ENCODE assay signal across 14 cellular contexts in the genomic region with DNA sequence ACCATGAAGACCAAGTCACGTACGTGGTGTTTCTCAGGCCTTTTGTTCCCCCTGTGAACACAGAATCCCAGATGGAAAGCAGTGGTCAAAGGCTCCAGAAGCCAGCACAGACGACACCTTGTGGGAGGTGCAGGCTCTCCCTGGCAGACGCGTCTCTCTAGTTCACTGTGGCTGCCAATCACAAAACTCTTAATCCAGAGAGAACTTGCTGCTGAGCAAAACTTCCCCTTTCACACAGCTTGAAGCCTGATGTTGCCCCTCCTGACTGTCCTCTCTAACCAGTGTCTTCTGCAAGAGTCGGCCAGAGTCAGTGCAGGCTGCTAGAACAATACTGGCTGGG.
DNase-seq lines count a peak whose midpoint lies in the region; ATAC-seq, FAIRE-seq and TF ChIP-seq lines count a peak whose summit lies in the region.
"Had no signal": no experiment of that assay in that cellular context is flagged by ENCODE, and none has a peak within 500 bp of the region (broad histone marks: within the 10 kb centered on the region; RNA-seq: fewer than 3 reads in every experiment).

No MANE protein-coding gene starts in this region.

- H3K4me1 Mint-ChIP-seq in MCF 10A (ENCODE audit: insufficient read depth, unreplicated experiment), result peaks cover 4% of the 10 kb centered on the region
- H3K4me1 Mint-ChIP-seq in endodermal cell, result peaks cover 7% of the 10 kb centered on the region
- no peaks in the 10 kb centered on the region for H3K4me1 Mint-ChIP-seq in activated T-cell treated with anti-CD3 and anti-CD28 coated beads, Interleukin-2, amount 50 U/mL, for 4 hours (ENCODE audit: low read depth)
- H3K4me1 Mint-ChIP-seq: naive B cell had no signal

- H3K27me3 ChIP-seq in endodermal cell (ENCODE audit: control insufficient read depth, insufficient read depth, low read length, poor library complexity, severe bottlenecking), result no peaks in the 10 kb centered on the region
- H3K27me3 ChIP-seq in small intestine (ENCODE audit: control insufficient read depth in 2 of 2, insufficient read depth in 2 of 2, low read length in 2 of 2), result no peaks in the 10 kb centered on the region

- no peak for ATAC-seq in HG02884 (IDR thresholded peaks at IDR 0.05; ENCODE audit: unreplicated experiment)
- ATAC-seq in GM21529 (IDR thresholded peaks at IDR 0.05; ENCODE audit: unreplicated experiment), result no peak
- no peak for ATAC-seq in activated T-cell treated with anti-CD3 and anti-CD28 coated beads, Interleukin-2, amount 50 U/mL, for 4 hours

- H3K9me3 Mint-ChIP-seq in MCF 10A (ENCODE audit: unreplicated experiment) (no peaks in the 10 kb centered on the region), endodermal cell (no peaks in the 10 kb centered on the region)
- no peaks in the 10 kb centered on the region for H3K9me3 Mint-ChIP-seq in activated T-cell treated with anti-CD3 and anti-CD28 coated beads, Interleukin-2, amount 50 U/mL, for 4 hours
- H3K9me3 Mint-ChIP-seq: activated T-cell treated with anti-CD3 and anti-CD28 coated beads, Interleukin-2, amount 50 U/mL, for 24 hours; naive B cell had no signal

- H3K27me3 Mint-ChIP-seq in MCF 10A (ENCODE audit: insufficient read depth, unreplicated experiment) (peaks cover 72% of the 10 kb centered on the region), endodermal cell (ENCODE audit: insufficient read depth) (no peaks in the 10 kb centered on the region)
- peaks cover 25% of the 10 kb centered on the region for H3K27me3 Mint-ChIP-seq in activated T-cell treated with anti-CD3 and anti-CD28 coated beads, Interleukin-2, amount 50 U/mL, for 4 hours (ENCODE audit: low read depth)

- H3K36me3 ChIP-seq in endodermal cell (ENCODE audit: control insufficient read depth, insufficient read depth, low read length) (no peaks in the 10 kb centered on the region), small intestine (ENCODE audit: control insufficient read depth in 2 of 2, insufficient read depth in 2 of 2, low read length in 2 of 2) (no peaks in the 10 kb centered on the region)

- intact Hi-C loops in MCF 10A (cut with micrococcal nuclease), result no loop called here

- H3K36me3 Mint-ChIP-seq in MCF 10A (ENCODE audit: insufficient read depth, unreplicated experiment) (no peaks in the 10 kb centered on the region), endodermal cell (ENCODE audit: low read depth) (no peaks in the 10 kb centered on the region)
- no peaks in the 10 kb centered on the region for H3K36me3 Mint-ChIP-seq in activated T-cell treated with anti-CD3 and anti-CD28 coated beads, Interleukin-2, amount 50 U/mL, for 4 hours (ENCODE audit: insufficient read depth)
- H3K36me3 Mint-ChIP-seq: naive B cell had no signal

- H3K9ac ChIP-seq in endodermal cell (ENCODE audit: extremely low read depth, low read length, poor library complexity, severe bottlenecking), result no peak overlapping the region

- FAIRE-seq in small intestine (lab: Jason Lieb, UNC), result no peak
- FAIRE-seq: astrocyte had no signal

- no TSS peak for BruUV-seq in MCF 10A (replicated peaks; lab: Mats Ljungman, UMichigan)

- H3K27ac ChIP-seq in endodermal cell (ENCODE audit: low read depth, low read length) (no peak overlapping the region), small intestine (ENCODE audit: low read depth in 1 of 2, low read length in 1 of 2) (no peak overlapping the region)
- H3K27ac ChIP-seq: PC-9 had no signal

- H3K4me3 Mint-ChIP-seq in MCF 10A (ENCODE audit: unreplicated experiment) (no peak overlapping the region), endodermal cell (no peak overlapping the region)
- H3K4me3 Mint-ChIP-seq in activated T-cell treated with anti-CD3 and anti-CD28 coated beads, Interleukin-2, amount 50 U/mL, for 4 hours, result no peak overlapping the region
- H3K4me3 Mint-ChIP-seq: activated T-cell treated with anti-CD3 and anti-CD28 coated beads, Interleukin-2, amount 50 U/mL, for 24 hours; naive B cell had no signal

- POLR2A ChIA-PET in MCF 10A (lab: Yijun Ruan, JAX), result no interaction called here

- DNase-seq in T47D (ENCODE audit: low read depth in 1 of 2, low spot score in 1 of 2) (peak; percentile 35 to 45), MCF 10A (ENCODE audit: unreplicated experiment) (no peak), NOMO-1 treated with DMSO at 0.1 percent for 48 hours (lab: John Stamatoyannopoulos, UW; ENCODE audit: unreplicated experiment) (peak; percentile 20), endodermal cell (peak; percentile 81), small intestine (peak; percentile 67)
- no peak for DNase-seq in activated T-cell treated with anti-CD3 and anti-CD28 coated beads, Interleukin-2, amount 50 U/mL, for 4 hours
- DNase-seq: activated T-cell treated with anti-CD3 and anti-CD28 coated beads, Interleukin-2, amount 50 U/mL, for 24 hours; GDM1; naive B cell; NCI-H1105 treated with DMSO at 0.1 percent for 48 hours; PC-9 had no signal

- no peak overlapping the region for H3K4me3 ChIP-seq in endodermal cell (ENCODE audit: low read length)
- H3K4me3 ChIP-seq in small intestine (ENCODE audit: low read depth in 1 of 2, low read length in 2 of 2), result no peak overlapping the region
- H3K4me3 ChIP-seq: PC-9 had no signal

- WGBS in endodermal cell (ENCODE audit: insufficient coverage in 1 of 2, insufficient read length in 1 of 2), 2 experiments, result 59 to 66% methylated on average over 6 of the region's 6 CpGs
- 9 to 34% (median 33%) methylated on average over 6 of the region's 6 CpGs for WGBS in small intestine, 3 donors

- CTCF ChIA-PET in MCF 10A (lab: Yijun Ruan, JAX), result no interaction called here

- H3K9me3 ChIP-seq in endodermal cell (ENCODE audit: control insufficient read depth, low read length), result no peaks in the 10 kb centered on the region
- H3K9me3 ChIP-seq in small intestine (ENCODE audit: control insufficient read depth, low read depth), result no peaks in the 10 kb centered on the region

- H3K27ac Mint-ChIP-seq in MCF 10A (ENCODE audit: low read depth, unreplicated experiment), result no peak overlapping the region
- peak overlapping the region; percentile 52 for H3K27ac Mint-ChIP-seq in endodermal cell
- H3K27ac Mint-ChIP-seq: activated T-cell treated with anti-CD3 and anti-CD28 coated beads, Interleukin-2, amount 50 U/mL, for 24 hours had no signal

- H3K4me1 ChIP-seq in endodermal cell (ENCODE audit: control insufficient read depth, insufficient read depth, low read length) (no peaks in the 10 kb centered on the region), small intestine (ENCODE audit: control insufficient read depth in 2 of 2, insufficient read depth in 1 of 2, low read depth in 1 of 2, low read length in 1 of 2) (peaks cover 0 to 7% of the 10 kb centered on the region in 2 donors)

- in situ Hi-C loops in T47D (cut with HindIII; ENCODE audit: low pct_unique_long_range_greater_than_20kb, low sequenced_read_pairs), result no loop called here

- TF ChIP-seq CTCF in MCF 10A (IDR thresholded peaks at IDR 0.05; ENCODE audit: unreplicated experiment), result no peak
- TF ChIP-seq CTCF in endodermal cell (conservative IDR thresholded peaks at IDR 0.05), result peak; percentile 65

Comparison
In these comparisons a context has a peak if more than half of its experiments do, and no peak if none do; other contexts are left out.
1. DNase-seq: peak in T47D (2 of 2), NOMO-1 treated with DMSO at 0.1 percent for 48 hours (single experiment), endodermal cell (single experiment) and small intestine (single experiment); none in MCF 10A (single experiment) and activated T-cell treated with anti-CD3 and anti-CD28 coated beads, Interleukin-2, amount 50 U/mL, for 4 hours (single experiment).